16 cellular contexts compared by ENCODE assay signal in the genomic region with DNA sequence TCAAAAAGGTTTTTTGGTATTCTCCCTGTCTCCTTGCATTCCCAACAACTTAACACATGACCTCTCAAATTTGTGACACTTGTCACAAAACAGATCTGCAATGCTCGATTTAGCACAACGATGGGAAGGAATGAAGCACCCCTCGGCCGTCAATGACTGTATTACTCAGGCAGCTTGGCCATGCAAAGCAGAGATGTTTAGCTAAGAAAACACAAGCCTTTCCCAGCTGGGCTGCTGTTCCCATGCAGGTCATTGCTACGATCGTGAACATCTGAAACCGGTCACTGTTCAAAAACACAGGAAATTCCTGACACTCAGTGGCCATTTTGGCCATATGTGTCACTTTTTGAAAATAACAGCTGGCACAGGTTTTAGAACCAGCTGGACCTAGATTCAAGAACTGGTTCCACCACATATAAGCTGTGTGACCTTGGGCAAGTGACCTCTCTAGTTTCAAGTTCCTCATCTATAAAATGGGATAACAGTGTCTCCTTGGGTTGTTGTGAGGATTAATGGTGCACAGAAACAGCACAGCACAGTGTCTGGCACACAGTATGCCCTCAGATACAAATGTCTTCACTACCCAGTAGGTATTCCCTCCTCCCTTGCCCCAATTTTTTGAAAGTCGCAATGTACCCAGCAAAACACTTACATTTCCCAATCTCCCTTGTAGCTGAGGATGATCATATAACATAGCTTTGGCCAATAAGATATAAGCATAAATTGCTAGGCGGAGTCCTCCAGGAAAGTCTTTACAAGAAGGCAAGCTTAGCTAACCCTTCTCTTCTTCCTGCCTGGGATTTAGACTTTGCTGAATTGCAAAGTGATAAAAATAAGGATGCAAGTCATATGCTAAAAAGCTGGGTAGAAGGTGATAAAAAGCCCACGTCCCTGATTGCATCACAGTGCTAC.
DNase-seq lines count a peak whose midpoint lies in the region; ATAC-seq and TF ChIP-seq lines count a peak whose summit lies in the region.
"Had no signal": no experiment of that assay in that cellular context is flagged by ENCODE, and none has a peak within 500 bp of the region (broad histone marks: within the 10 kb centered on the region; RNA-seq: fewer than 3 reads in every experiment).

No MANE protein-coding gene starts in this region.

- H3K4me3 ChIP-seq in mammary epithelial cell (replicated peaks in 1 of 3; ENCODE audit: insufficient read depth in 1 of 3, low read depth in 2 of 3, low read length in 3 of 3), result no peak overlapping the region

- no peaks in the 10 kb centered on the region for H3K4me1 Mint-ChIP-seq in MCF 10A (ENCODE audit: insufficient read depth, unreplicated experiment)

- in situ Hi-C loops in mammary epithelial cell (cut with MboI; ENCODE audit: low sequenced_read_pairs in 2 of 2), result no loop called here

- no peaks in the 10 kb centered on the region for H3K9me3 Mint-ChIP-seq in MCF 10A (ENCODE audit: unreplicated experiment)

- CTCF ChIA-PET in MCF 10A (lab: Yijun Ruan, JAX) (interaction anchor here (1.7 to 4.3 kb wide), 4 partner anchors 11 to 47 kb away, joined by 3 to 39 read pairs (median 12); no protein-coding TSS in a partner anchor), mammary epithelial cell (lab: Charles Lee; ENCODE audit: low non-redundant PET) (no interaction called here)

- no peak overlapping the region for H3K4me2 ChIP-seq in mammary epithelial cell (ENCODE audit: insufficient read depth, low read depth, low read length)

- H3K27me3 ChIP-seq in mammary epithelial cell (ENCODE audit: insufficient read depth, low read length), result no peaks in the 10 kb centered on the region

- ATAC-seq in left colon (peak; percentile 58), GM21360 (IDR thresholded peaks at IDR 0.05; ENCODE audit: unreplicated experiment) (no peak)
- ATAC-seq: PC-3 had no signal

- dilution Hi-C loops in mammary epithelial cell (cut with HindIII; ENCODE audit: low sequenced_read_pairs), result no loop called here

- H3K4me1 ChIP-seq in mammary epithelial cell (ENCODE audit: insufficient read depth, low read length), result no peaks in the 10 kb centered on the region

- no peak overlapping the region for H3K9ac ChIP-seq in mammary epithelial cell (ENCODE audit: insufficient read depth, low read length)

- BruUV-seq in MCF 10A (replicated peaks; lab: Mats Ljungman, UMichigan) (no TSS peak), mammary epithelial cell (replicated peaks; lab: Mats Ljungman, UMichigan) (no TSS peak)

- no peaks in the 10 kb centered on the region for H3K27me3 Mint-ChIP-seq in MCF 10A (ENCODE audit: insufficient read depth, unreplicated experiment)

- TF ChIP-seq CTCF in MCF 10A (IDR thresholded peaks at IDR 0.05; ENCODE audit: unreplicated experiment) (no peak), mammary epithelial cell (conservative IDR thresholded peaks at IDR 0.05 in 1 of 2, IDR thresholded peaks at IDR 0.05 in 1 of 2; ENCODE audit: extremely low read depth in 1 of 2, insufficient read depth in 1 of 2, low read depth in 1 of 2, low read length in 2 of 2) (no peak)

- H3K36me3 ChIP-seq in mammary epithelial cell (ENCODE audit: insufficient read depth, low read length), result no peaks in the 10 kb centered on the region

- WGBS in mammary epithelial cell (ENCODE audit: low coverage, missing lambda C conversion rate), result 94% methylated on average over 10 of the region's 10 CpGs

- POLR2A ChIA-PET in MCF 10A (lab: Yijun Ruan, JAX), result no interaction called here

- H2AFZ ChIP-seq in mammary epithelial cell (ENCODE audit: low read depth, low read length), result no peak overlapping the region

- no peaks in the 10 kb centered on the region for H4K20me1 ChIP-seq in mammary epithelial cell (ENCODE audit: insufficient read depth, low read length)

- no peaks in the 10 kb centered on the region for H3K9me3 ChIP-seq in mammary epithelial cell (replicated peaks; ENCODE audit: insufficient read depth, low read length)

- DNase-seq in MCF 10A (ENCODE audit: unreplicated experiment), result peak; percentile 5
- DNase-seq in mammary epithelial cell, result no peak
- DNase-seq in amniotic epithelial cell (ENCODE audit: low read depth), result peak; percentile 50
- no peak for DNase-seq in left colon
- DNase-seq in DMS79 treated with DMSO at 0.1 percent for 48 hours (lab: John Stamatoyannopoulos, UW), result no peak
- no peak for DNase-seq in ureter (ENCODE audit: low spot score)
- no peak for DNase-seq in Kasumi-1 (lab: John Stamatoyannopoulos, UW)
- DNase-seq: COR-L47, HCEC 1CT, NCI-H1048, NCI-H2107, NCI-H345, PC-3 had no signal

- H3K27ac ChIP-seq in mammary epithelial cell (ENCODE audit: insufficient read depth, low read depth, low read length), result no peak overlapping the region
- H3K27ac ChIP-seq: 22Rv1, C4-2B had no signal

- H3K79me2 ChIP-seq in mammary epithelial cell (ENCODE audit: insufficient read depth, low read length), result no peaks in the 10 kb centered on the region

- intact Hi-C loops in MCF 10A (cut with micrococcal nuclease) (no loop called here), mammary epithelial cell (cut with micrococcal nuclease) (no loop called here), left colon (cut with DNase I, micrococcal nuclease) (no loop called here)

- no peak overlapping the region for H3K27ac Mint-ChIP-seq in MCF 10A (ENCODE audit: low read depth, unreplicated experiment)

- H3K36me3 Mint-ChIP-seq in MCF 10A (ENCODE audit: insufficient read depth, unreplicated experiment), result no peaks in the 10 kb centered on the region

- H3K4me3 Mint-ChIP-seq in MCF 10A (ENCODE audit: unreplicated experiment), result no peak overlapping the region

Comparison
In these comparisons a context has a peak if more than half of its experiments do, and no peak if none do; other contexts are left out.
1. DNase-seq: peak in MCF 10A (single experiment) and amniotic epithelial cell (single experiment); none in mammary epithelial cell (single experiment), left colon (0 of 2), DMS79 treated with DMSO at 0.1 percent for 48 hours (single experiment), ureter (single experiment) and Kasumi-1 (0 of 2).